In the genomic region with DNA sequence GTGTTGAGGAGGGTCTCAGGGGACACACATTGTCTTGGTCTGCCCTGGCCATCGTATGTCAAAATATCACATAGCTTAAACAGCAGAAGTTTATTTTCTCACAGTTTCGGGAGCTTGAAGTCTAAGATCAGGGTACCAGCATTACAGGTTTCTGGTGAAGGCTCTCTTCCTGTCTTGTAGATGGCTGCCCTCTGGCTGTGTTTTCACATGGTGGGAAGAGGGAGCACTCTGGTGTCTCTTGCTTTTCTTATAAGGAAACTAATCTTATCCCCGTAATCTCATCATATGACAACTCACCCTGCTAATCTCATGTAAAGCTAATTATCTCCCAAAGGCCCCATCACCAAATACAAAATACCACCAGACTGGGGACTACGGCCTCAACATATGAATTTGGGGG, we compare ENCODE assay signal across 17 cellular contexts.
DNase-seq lines count a peak whose midpoint lies in the region; TF ChIP-seq lines count a peak whose summit lies in the region.
"Had no signal": no experiment of that assay in that cellular context is flagged by ENCODE, and none has a peak within 500 bp of the region (broad histone marks: within the 10 kb centered on the region; RNA-seq: fewer than 3 reads in every experiment).

No MANE protein-coding gene starts in this region.

- H3K9ac ChIP-seq in trophoblast cell (ENCODE audit: low read length) = no peak overlapping the region
- H3K9ac ChIP-seq: BLaER1 had no signal

- H3K79me1 ChIP-seq in trophoblast cell (ENCODE audit: low read length) = no peaks in the 10 kb centered on the region

- H3K4me3 ChIP-seq in WERI-Rb-1 (ENCODE audit: low read depth, low read length) (no peak overlapping the region), trophoblast cell (ENCODE audit: low read depth, low read length) (no peak overlapping the region)
- H3K4me3 ChIP-seq: BLaER1, HAP-1 had no signal

- no peak overlapping the region for H2AK5ac ChIP-seq in trophoblast cell (ENCODE audit: low read length)

- no peaks in the 10 kb centered on the region for H3K36me3 ChIP-seq in WERI-Rb-1
- H3K36me3 ChIP-seq in trophoblast cell (ENCODE audit: control insufficient read depth in 1 of 2, insufficient read depth in 2 of 2, low read length in 2 of 2) = no peaks in the 10 kb centered on the region
- H3K36me3 ChIP-seq: BLaER1, HAP-1 had no signal

- H2BK5ac ChIP-seq in trophoblast cell (ENCODE audit: low read depth, low read length, poor library complexity) = no peak overlapping the region

- no peak overlapping the region for H4K12ac ChIP-seq in trophoblast cell (ENCODE audit: low read depth, low read length)

- no peak overlapping the region for H2AFZ ChIP-seq in trophoblast cell (ENCODE audit: insufficient read depth, low read length, poor library complexity)

- no peak overlapping the region for H3K4ac ChIP-seq in trophoblast cell (ENCODE audit: low read depth, low read length)

- DNase-seq in NCI-H524 (lab: John Stamatoyannopoulos, UW) (peak; percentile 5 to 55), NCI-H524 treated with DMSO at 0.1 percent for 48 hours (lab: John Stamatoyannopoulos, UW) (no peak), WERI-Rb-1 (peak; percentile 50), trophoblast cell (peak; percentile 2 to 58), DMS79 treated with DMSO at 0.1 percent for 48 hours (lab: John Stamatoyannopoulos, UW) (no peak), NCI-H1048 (lab: John Stamatoyannopoulos, UW) (no peak)
- DNase-seq: Caco-2; CD4-positive, CD25-positive, alpha-beta regulatory T cell; CD8-positive, alpha-beta T cell; DMS53; DND-41; GOT3; HFFc6 had no signal

- TF ChIP-seq CTCF in WERI-Rb-1 (IDR thresholded peaks at IDR 0.05; ENCODE audit: low read depth, low read length) = 0 out of 2 replicates have a peak, but pooled peaks have one; percentile 9

- H3K4me1 ChIP-seq in trophoblast cell (ENCODE audit: control insufficient read depth in 1 of 2, insufficient read depth in 2 of 2, low read length in 2 of 2) = no peaks in the 10 kb centered on the region
- H3K4me1 ChIP-seq: BLaER1, Caco-2, HAP-1 had no signal

- no peaks in the 10 kb centered on the region for H3K79me2 ChIP-seq in trophoblast cell (ENCODE audit: control insufficient read depth, insufficient read depth, low read length, poor library complexity)

- H3K9me3 ChIP-seq in WERI-Rb-1 (ENCODE audit: severe bottlenecking) = no peaks in the 10 kb centered on the region
- no peaks in the 10 kb centered on the region for H3K9me3 ChIP-seq in trophoblast cell (ENCODE audit: insufficient read depth, low read depth, low read length)
- H3K9me3 ChIP-seq: BLaER1, Caco-2, HAP-1 had no signal

- no peak overlapping the region for H3K18ac ChIP-seq in trophoblast cell (ENCODE audit: low read length)

- no peak overlapping the region for H4K8ac ChIP-seq in trophoblast cell (ENCODE audit: low read depth, low read length)

- H2BK120ac ChIP-seq in trophoblast cell (ENCODE audit: insufficient read depth, low read length, poor library complexity) = no peak overlapping the region

- no peak overlapping the region for H3K4me2 ChIP-seq in trophoblast cell (ENCODE audit: low read length)
- H3K4me2 ChIP-seq: BLaER1 had no signal

- no peak overlapping the region for H3K23ac ChIP-seq in trophoblast cell (ENCODE audit: low read length)

- H4K91ac ChIP-seq in trophoblast cell (ENCODE audit: low read depth, low read length) = no peak overlapping the region

- H3K27me3 ChIP-seq in WERI-Rb-1 (ENCODE audit: insufficient read depth, low read depth, severe bottlenecking) = no peaks in the 10 kb centered on the region
- H3K27me3 ChIP-seq in trophoblast cell (ENCODE audit: insufficient read depth, low read length) = no peaks in the 10 kb centered on the region
- H3K27me3 ChIP-seq: BLaER1 had no signal

- no peak overlapping the region for H3K14ac ChIP-seq in trophoblast cell (ENCODE audit: low read length)

- H2BK12ac ChIP-seq in trophoblast cell (ENCODE audit: low read length) = no peak overlapping the region

- WGBS in trophoblast cell (ENCODE audit: extremely low coverage, insufficient coverage, insufficient read length) = no CpG with 5 or more reads among the region's 4 CpGs

- H3K27ac ChIP-seq in WERI-Rb-1 (no peak overlapping the region), trophoblast cell (ENCODE audit: low read depth, low read length) (no peak overlapping the region)
- H3K27ac ChIP-seq: 22Rv1, BLaER1, C4-2B had no signal

Comparison
In these comparisons a context has a peak if more than half of its experiments do, and no peak if none do; other contexts are left out.
1. DNase-seq: peak in NCI-H524 (2 of 2), WERI-Rb-1 (single experiment) and trophoblast cell (2 of 2); none in NCI-H524 treated with DMSO at 0.1 percent for 48 hours (single experiment), DMS79 treated with DMSO at 0.1 percent for 48 hours (single experiment) and NCI-H1048 (single experiment).